ENCODE assay signal across 8 cellular contexts in genomic region chr21:46229923-46230260, GRCh38. TPM values are rescaled to one million over a fixed set of nuclear protein-coding genes. Genes with fewer than 3 reads are reported as not detected.
DNase-seq lines count a peak whose midpoint lies in the region; ATAC-seq and TF ChIP-seq lines count a peak whose summit lies in the region.

No MANE protein-coding gene starts in this region.

- intact Hi-C loops in PC-3 (cut with micrococcal nuclease) (loop anchor here (5.0 kb wide), 1 partner anchor 92 kb away; the partner anchor contains the start of genes C21orf58 and PCNT), psoas muscle (cut with DNase I) (loop anchor here in 1 of 2 donors (5.0 to 10.0 kb wide), 4 partner anchors 43 to 258 kb away; no protein-coding TSS in a partner anchor)

- H3F3A ChIP-seq in PC-3 (ENCODE audit: low read length, unreplicated experiment) = no peaks in the 10 kb centered on the region

- H3K27ac Mint-ChIP-seq in endothelial cell (ENCODE audit: unreplicated experiment) = no peak overlapping the region

- no TSS peak for BruUV-seq in PC-3 (replicated peaks; lab: Mats Ljungman, UMichigan)

- in situ Hi-C loops in G401 (cut with HindIII; ENCODE audit: low sequenced_read_pairs) = no loop called here

- DNase-seq in G401 (ENCODE audit: low spot score) = peak; percentile 8
- no peak for DNase-seq in PC-3
- no peak for DNase-seq in endothelial cell (ENCODE audit: low spot score)
- DNase-seq in psoas muscle = no peak
- DNase-seq in NCI-H2227 (lab: John Stamatoyannopoulos, UW; ENCODE audit: unreplicated experiment) = no peak
- no peak for DNase-seq in GF-D8 (lab: John Stamatoyannopoulos, UW)
- no peak for DNase-seq in putamen (ENCODE audit: low spot score)

- no peaks in the 10 kb centered on the region for H3K9me3 ChIP-seq in PC-3 (ENCODE audit: low read length)
- no peaks in the 10 kb centered on the region for H3K9me3 ChIP-seq in psoas muscle

- peaks cover 21% of the 10 kb centered on the region for H3K36me3 ChIP-seq in PC-3 (ENCODE audit: low read depth, low read length)
- H3K36me3 ChIP-seq in psoas muscle (ENCODE audit: insufficient read depth in 1 of 2, low read depth in 1 of 2) = peaks cover 6 to 40% of the 10 kb centered on the region in 2 donors

- peaks cover 48% of the 10 kb centered on the region for H3K79me2 ChIP-seq in PC-3 (ENCODE audit: low read length)

- peaks cover 15% of the 10 kb centered on the region; the same call in 1 of the 2 replicates for H4K20me1 ChIP-seq in PC-3 (ENCODE audit: low read length)

- peak overlapping the region; percentile 86 for H3K4me2 ChIP-seq in PC-3 (ENCODE audit: low read length)

- H3K4me1 ChIP-seq in PC-3 (ENCODE audit: insufficient read depth, low read length) = peaks cover 32% of the 10 kb centered on the region
- peaks cover 25% of the 10 kb centered on the region for H3K4me1 ChIP-seq in psoas muscle

- CTCF ChIA-PET in PC-3 (lab: Charles Lee) = interaction anchor here (0.6 to 1.0 kb wide), 2 partner anchors 87 to 256 kb away, joined by 3 to 8 read pairs; no protein-coding TSS in a partner anchor

- H2AFZ ChIP-seq in PC-3 (ENCODE audit: low read length) = peak overlapping the region; percentile 93; the same call in 1 of the 2 replicates

- H3K4me1 Mint-ChIP-seq in endothelial cell (ENCODE audit: unreplicated experiment) = peaks cover 30% of the 10 kb centered on the region

- H3K27ac ChIP-seq in PC-3 (ENCODE audit: low read length) = no peak overlapping the region
- H3K27ac ChIP-seq in psoas muscle = peak overlapping the region; percentile 76

- WGBS in psoas muscle, 3 donors = 76 to 84% (median 82%) methylated on average over 6 of the region's 6 CpGs

- H3K9me3 Mint-ChIP-seq in endothelial cell (ENCODE audit: unreplicated experiment) = no peaks in the 10 kb centered on the region

- peak overlapping the region; percentile 86 for H3K4me3 Mint-ChIP-seq in endothelial cell (ENCODE audit: unreplicated experiment)

- ATAC-seq in PC-3 = no peak
- no peak for ATAC-seq in psoas muscle
- ATAC-seq in GM21723 (IDR thresholded peaks at IDR 0.05; ENCODE audit: unreplicated experiment) = no peak

- peaks cover 48% of the 10 kb centered on the region for H3K36me3 Mint-ChIP-seq in endothelial cell (ENCODE audit: low read depth, unreplicated experiment)

- peak overlapping the region; percentile 84 for H3K9ac ChIP-seq in PC-3 (ENCODE audit: low read length)

- H3K4me3 ChIP-seq in PC-3 (ENCODE audit: low read length) (peak overlapping the region; percentile 86), psoas muscle (peak overlapping the region; percentile 99)

- H3K9me2 ChIP-seq in PC-3 (replicated peaks; ENCODE audit: low read length) = no peaks in the 10 kb centered on the region

- H3K27me3 ChIP-seq in PC-3 (ENCODE audit: low read length) (no peaks in the 10 kb centered on the region), psoas muscle (ENCODE audit: insufficient read depth in 3 of 3, low read length in 2 of 3) (no peaks in the 10 kb centered on the region)

- POLR2A ChIA-PET in PC-3 (lab: Charles Lee; ENCODE audit: unreplicated experiment) = no interaction called here

- peaks cover 1% of the 10 kb centered on the region for H3K27me3 Mint-ChIP-seq in endothelial cell (ENCODE audit: unreplicated experiment)

- TF ChIP-seq CTCF in PC-3 (conservative IDR thresholded peaks at IDR 0.05; ENCODE audit: low read depth, low read length) (no peak), endothelial cell (IDR thresholded peaks at IDR 0.05; ENCODE audit: unreplicated experiment) (no peak), psoas muscle (IDR thresholded peaks at IDR 0.05) (no peak)

RNA-seq across cellular contexts. Expression of gene LSS, which starts 1.3 kb away (rescaled TPM):
- 59.4 and 66.8 TPM in 2 replicates for total RNA-seq in G401 (2014; rRNA removed; shearing (Covaris generic))
- total RNA-seq in PC-3 (2014; rRNA removed) (45.7 and 53.9 TPM in 2 replicates), endothelial cell (ENCODE audit: unreplicated experiment) (157 TPM), psoas muscle (10 to 100 TPM; 24.8 to 31.5 (median 30.4) TPM)
- 10 to 100 TPM; 10.7 to 19.3 (median 14.4) TPM for polyA plus RNA-seq in psoas muscle

RNA-seq across cellular contexts. Expression of gene SPATC1L, which starts 45.6 kb away (rescaled TPM):
- total RNA-seq in G401 (2014; rRNA removed; shearing (Covaris generic)) = 5.9 and 11.2 TPM in 2 replicates
- 41.7 and 49.5 TPM in 2 replicates for total RNA-seq in PC-3 (2014; rRNA removed)
- 25.3 TPM for total RNA-seq in endothelial cell (ENCODE audit: unreplicated experiment)
- 1 to 10 TPM; 1.9 to 4.6 (median 3.2) TPM for total RNA-seq in psoas muscle
- polyA plus RNA-seq in psoas muscle = 1 to 10 TPM; 3.7 to 6.0 (median 4.6) TPM

RNA-seq across cellular contexts. Expression of gene MCM3AP, which starts 55.5 kb away (rescaled TPM):
- 102 and 127 TPM in 2 replicates for total RNA-seq in G401 (2014; rRNA removed; shearing (Covaris generic))
- 105 and 140 TPM in 2 replicates for total RNA-seq in PC-3 (2014; rRNA removed)
- total RNA-seq in endothelial cell (ENCODE audit: unreplicated experiment) = 92.1 TPM
- total RNA-seq in psoas muscle = 100 to 1,000 TPM in 1 of 4 donors, 10 to 100 TPM in 3; 70.4 to 102 (median 89.7) TPM
- 100 to 1,000 TPM in 1 of 3 donors, 10 to 100 TPM in 2; 44.0 to 104 (median 49.6) TPM for polyA plus RNA-seq in psoas muscle

RNA-seq across cellular contexts. Expression of gene YBEY, which starts 56.2 kb away (rescaled TPM):
- total RNA-seq in G401 (2014; rRNA removed; shearing (Covaris generic)) = 29.0 and 52.6 TPM in 2 replicates
- 38.2 and 39.0 TPM in 2 replicates for total RNA-seq in PC-3 (2014; rRNA removed)
- total RNA-seq in endothelial cell (ENCODE audit: unreplicated experiment) = 7.0 TPM
- 10 to 100 TPM in 1 of 4 donors, 1 to 10 TPM in 3; 4.7 to 11.0 (median 7.1) TPM for total RNA-seq in psoas muscle
- 10 to 100 TPM; 12.2 to 18.2 (median 14.8) TPM for polyA plus RNA-seq in psoas muscle
